Comparison of ENCODE assay signal across 8 cellular contexts in genomic region chr5:139651863-139652787, GRCh38.
DNase-seq lines count a peak whose midpoint lies in the region; ATAC-seq lines count a peak whose summit lies in the region.

No MANE protein-coding gene starts in this region.

- peak; percentile 56 for DNase-seq in NCI-H2227 (lab: John Stamatoyannopoulos, UW; ENCODE audit: unreplicated experiment)
- DNase-seq in NCI-H2227 treated with DMSO at 0.1 percent for 48 hours (lab: John Stamatoyannopoulos, UW): no peak
- DNase-seq in NCI-H526 (lab: John Stamatoyannopoulos, UW): peak; percentile 57 to 79
- DNase-seq in activated T-cell treated with anti-CD3 and anti-CD28 coated beads, Interleukin-2, amount 50 U/mL, for 48 hours: peak; percentile 77 to 78
- peak; percentile 59 for DNase-seq in fibroblast of gingiva (ENCODE audit: low read depth)
- DNase-seq in substantia nigra (lab: John Stamatoyannopoulos, UW): peak in 44 of 49 donors; percentile 46 to 95 (median 84)

- H3K36me3 ChIP-seq in muscle layer of duodenum (ENCODE audit: control insufficient read depth in 1 of 2, insufficient read depth in 2 of 2, low read length in 2 of 2): no peaks in the 10 kb centered on the region

- no peaks in the 10 kb centered on the region for H3K27me3 ChIP-seq in muscle layer of duodenum (ENCODE audit: low read depth, low read length)

- H3K9me3 ChIP-seq in muscle layer of duodenum (ENCODE audit: control insufficient read depth in 1 of 2, low read length in 2 of 2): no peaks in the 10 kb centered on the region

- H3K4me1 ChIP-seq in muscle layer of duodenum (ENCODE audit: control insufficient read depth in 1 of 2, insufficient read depth in 2 of 2, low read length in 2 of 2): peaks cover 34 to 77% of the 10 kb centered on the region in 2 donors

- peak; percentile 42 for ATAC-seq in HG02763 (IDR thresholded peaks at IDR 0.05; ENCODE audit: unreplicated experiment)

- peak overlapping the region; percentile 8 to 33 for H3K4me3 ChIP-seq in muscle layer of duodenum (ENCODE audit: low read depth in 1 of 2, low read length in 2 of 2)

- H3K27ac ChIP-seq in muscle layer of duodenum (ENCODE audit: low read length): peak overlapping the region; percentile 86
- H3K27ac ChIP-seq in substantia nigra (ENCODE audit: low read depth, low read length, poor library complexity, severe bottlenecking): peak overlapping the region; percentile 98
